Comparison of ENCODE assay signal across 11 cellular contexts in genomic region chr22:19959043-19959586, GRCh38. TPM values are rescaled to one million over a fixed set of nuclear protein-coding genes. Genes with fewer than 3 reads are reported as not detected.
DNase-seq lines count a peak whose midpoint lies in the region; ATAC-seq and TF ChIP-seq lines count a peak whose summit lies in the region.
"Had no signal": no experiment of that assay in that cellular context is flagged by ENCODE, and none has a peak within 500 bp of the region (broad histone marks: within the 10 kb centered on the region; RNA-seq: fewer than 3 reads in every experiment).

No MANE protein-coding gene starts in this region.

- no peak overlapping the region for H3K9ac ChIP-seq in MM.1S (ENCODE audit: low read length)
- H3K9ac ChIP-seq: KMS-11 had no signal

- intact Hi-C loops in breast epithelium (cut with DNase I; ENCODE audit: low total_unique reads): no loop called here

- POLR2A ChIA-PET in HEK293 (lab: Yijun Ruan, JAX): interaction anchor here (0.6 to 1.4 kb wide), 3 partner anchors 105 to 239 kb away, joined by 3 to 5 read pairs (median 4); partner anchors contain the start of genes GNB1L and RTL10

- H3K36me3 ChIP-seq in HEK293 (ENCODE audit: control insufficient read depth in 2 of 2, insufficient read depth in 1 of 2, low read length in 2 of 2): peaks cover 0 to 23% of the 10 kb centered on the region in 2 experiments; a peak in 1 of 3 replicates
- H3K36me3 ChIP-seq in breast epithelium: no peaks in the 10 kb centered on the region
- no peaks in the 10 kb centered on the region for H3K36me3 ChIP-seq in MM.1S (replicated peaks; ENCODE audit: insufficient read depth, low read length)

- TF ChIP-seq CTCF in HEK293 (tag by site-specific recombination; IDR thresholded peaks at IDR 0.05): no peak
- no peak for TF ChIP-seq CTCF in breast epithelium (IDR thresholded peaks at IDR 0.05)
- no peak for TF ChIP-seq CTCF in MM.1S (IDR thresholded peaks at IDR 0.05; ENCODE audit: low read length)

- H4K20me1 ChIP-seq in MM.1S (ENCODE audit: insufficient read depth, low read length): no peaks in the 10 kb centered on the region

- peak; percentile 70 to 76 for DNase-seq in breast epithelium (ENCODE audit: low spot score in 2 of 2)
- DNase-seq in skeletal muscle cell (ENCODE audit: low read depth): no peak
- no peak for DNase-seq in MM.1S
- DNase-seq in DMS79 treated with DMSO at 0.1 percent for 48 hours (lab: John Stamatoyannopoulos, UW): no peak
- DNase-seq: activated CD4-positive, alpha-beta T cell treated with anti-CD3 and anti-CD28 coated beads, Interleukin-2, amount 50 U/mL, for 48 hours; naive B cell had no signal

- peaks cover 6% of the 10 kb centered on the region; the same call in 1 of the 2 replicates for H3K4me1 ChIP-seq in HEK293 (ENCODE audit: control insufficient read depth, insufficient read depth, low read length)
- peaks cover 9 to 30% of the 10 kb centered on the region in 2 donors for H3K4me1 ChIP-seq in breast epithelium
- H3K4me1 ChIP-seq in MM.1S (ENCODE audit: low read length): peaks cover 3% of the 10 kb centered on the region; the same call in 1 of the 2 replicates

- CTCF ChIA-PET in HEK293 (lab: Yijun Ruan, JAX): interaction anchor here (0.6 to 0.7 kb wide), 4 partner anchors 54 to 231 kb away, joined by 3 to 4 read pairs (median 3); no protein-coding TSS in a partner anchor

- H3K27ac ChIP-seq in HEK293 (ENCODE audit: extremely low read depth, low read depth, low read length) (no peak overlapping the region), breast epithelium (peak overlapping the region; percentile 77 to 79), MM.1S (ENCODE audit: low read length) (no peak overlapping the region)
- H3K27ac ChIP-seq: KMS-11 had no signal

- no peaks in the 10 kb centered on the region for H3F3A ChIP-seq in MM.1S (ENCODE audit: insufficient read depth, low read length)

- ATAC-seq in HG03439 (IDR thresholded peaks at IDR 0.05; ENCODE audit: unreplicated experiment) (no peak), GM21526 (IDR thresholded peaks at IDR 0.05; ENCODE audit: low FRiP score, unreplicated experiment) (no peak)

- no peaks in the 10 kb centered on the region for H3K79me2 ChIP-seq in MM.1S (ENCODE audit: low read length)

- peak overlapping the region; percentile 33 for H3K4me3 ChIP-seq in HEK293 (ENCODE audit: low read depth, low read length)
- peak overlapping the region in 2 of 3 donors; percentile 45 to 51 for H3K4me3 ChIP-seq in breast epithelium
- H3K4me3 ChIP-seq in iPS-18c (ENCODE audit: insufficient read depth, low read depth, low read length): peak overlapping the region; percentile 47
- H3K4me3 ChIP-seq in skeletal muscle cell (ENCODE audit: low read depth, low read length): peak overlapping the region; percentile 35
- no peak overlapping the region for H3K4me3 ChIP-seq in MM.1S (ENCODE audit: low read length)

- TF ChIP-seq POLR2A in breast epithelium (IDR thresholded peaks at IDR 0.05): no peak

- H3K4me2 ChIP-seq in MM.1S (ENCODE audit: low read depth, low read length): no peak overlapping the region
- H3K4me2 ChIP-seq: KMS-11 had no signal

- H2AFZ ChIP-seq in MM.1S (ENCODE audit: low read length): no peak overlapping the region

- no peaks in the 10 kb centered on the region for H3K9me2 ChIP-seq in MM.1S (replicated peaks; ENCODE audit: insufficient read depth, low read length)

- H3K27me3 ChIP-seq in breast epithelium: no peaks in the 10 kb centered on the region
- H3K27me3 ChIP-seq in MM.1S (replicated peaks; ENCODE audit: insufficient read depth, low read length): no peaks in the 10 kb centered on the region

- no peaks in the 10 kb centered on the region for H3K9me3 ChIP-seq in HEK293 (ENCODE audit: control insufficient read depth, insufficient read depth, low read depth, low read length)
- H3K9me3 ChIP-seq in breast epithelium: no peaks in the 10 kb centered on the region
- no peaks in the 10 kb centered on the region for H3K9me3 ChIP-seq in iPS-18c (ENCODE audit: control insufficient read depth, insufficient read depth, low read length)
- no peaks in the 10 kb centered on the region for H3K9me3 ChIP-seq in MM.1S (replicated peaks; ENCODE audit: insufficient read depth, low read length)

TF ChIP-seq in HEK293, 187 proteins besides CTCF, POLR2A, EP300 and RAD21:
- TF ChIP-seq ZNF513 (tag by site-specific recombination; IDR thresholded peaks at IDR 0.05) (no peak), ZNF433 (tag by site-specific recombination; IDR thresholded peaks at IDR 0.05; ENCODE audit: low read depth) (no peak), PRDM4 (tag by site-specific recombination; IDR thresholded peaks at IDR 0.05) (peak; percentile 6; the same call in 1 of the 2 replicates), ZNF16 (tag by site-specific recombination; IDR thresholded peaks at IDR 0.05; ENCODE audit: low read depth) (no peak), KLF10 (tag by site-specific recombination; IDR thresholded peaks at IDR 0.05) (0 out of 2 replicates have a peak, but pooled peaks have one; percentile 57), KLF1 (tag by site-specific recombination; IDR thresholded peaks at IDR 0.05) (peak; percentile 83), ZNF580 (tag by site-specific recombination; IDR thresholded peaks at IDR 0.05) (no peak), EGR2 (tag by site-specific recombination; IDR thresholded peaks at IDR 0.05; ENCODE audit: low read depth) (peak; percentile 90), ZNF623 (tag by site-specific recombination; IDR thresholded peaks at IDR 0.05) (no peak), ZNF76 (tag by site-specific recombination; IDR thresholded peaks at IDR 0.05; ENCODE audit: borderline replicate concordance, low read depth) (no peak), KLF16 (tag by site-specific recombination; IDR thresholded peaks at IDR 0.05) (peak; percentile 88; the same call in 1 of the 2 replicates), SCRT2 (tag by site-specific recombination; IDR thresholded peaks at IDR 0.05) (no peak), ZSCAN5A (tag by site-specific recombination; IDR thresholded peaks at IDR 0.05) (no peak), ZNF354C (tag by site-specific recombination; IDR thresholded peaks at IDR 0.05; ENCODE audit: borderline replicate concordance, low read depth) (no peak), SP2 (tag by site-specific recombination; IDR thresholded peaks at IDR 0.05) (peak; percentile 94), ZNF184 (tag by site-specific recombination; IDR thresholded peaks at IDR 0.05) (no peak), SP3 (tag by site-specific recombination; IDR thresholded peaks at IDR 0.05) (peak; percentile 90), IKZF3 (tag by site-specific recombination; IDR thresholded peaks at IDR 0.05) (peak; percentile 43; the same call in 1 of the 2 replicates), ZFHX2 (tag by site-specific recombination; conservative IDR thresholded peaks at IDR 0.05) (peak; percentile 95), KLF9 (tag by site-specific recombination; IDR thresholded peaks at IDR 0.05; ENCODE audit: low read depth) (peak; percentile 99), ZNF24 (tag by site-specific recombination; IDR thresholded peaks at IDR 0.05) (no peak)

RNA-seq across cellular contexts. Expression of gene TXNRD2, which starts 17.5 kb away (rescaled TPM):
- 10 to 100 TPM; 13.8 to 22.8 (median 20.6) TPM for total RNA-seq in breast epithelium

RNA-seq across cellular contexts. Expression of gene COMT, which starts 17.5 kb away (rescaled TPM):
- total RNA-seq in breast epithelium: 100 to 1,000 TPM; 136 to 198 (median 196) TPM

RNA-seq across cellular contexts. Expression of gene ARVCF, which starts 57.5 kb away (rescaled TPM):
- 10 to 100 TPM; 13.0 to 51.2 (median 44.2) TPM for total RNA-seq in breast epithelium

Comparison
In these comparisons a context has a peak if more than half of its experiments do, and no peak if none do; other contexts are left out.
1. H3K27ac ChIP-seq: peak in breast epithelium (2 of 2); none in HEK293 (single experiment) and MM.1S (single experiment).
2. DNase-seq: peak in breast epithelium (2 of 2); none in skeletal muscle cell (single experiment), MM.1S (single experiment) and DMS79 treated with DMSO at 0.1 percent for 48 hours (single experiment).